In genomic region chr18:23365602-23366001, GRCh38 we compare ENCODE assay signal across 16 cellular contexts.
DNase-seq lines count a peak whose midpoint lies in the region; TF ChIP-seq lines count a peak whose summit lies in the region.
"Had no signal": no experiment of that assay in that cellular context is flagged by ENCODE, and none has a peak within 500 bp of the region (broad histone marks: within the 10 kb centered on the region; RNA-seq: fewer than 3 reads in every experiment).

No MANE protein-coding gene starts in this region.

- H3K4me1 Mint-ChIP-seq in nephron progenitor cell = no peaks in the 10 kb centered on the region
- H3K4me1 Mint-ChIP-seq in type B pancreatic cell (ENCODE audit: unreplicated experiment) = peaks cover 5% of the 10 kb centered on the region
- H3K4me1 Mint-ChIP-seq: naive thymus-derived CD4-positive, alpha-beta T cell had no signal

- no TSS peak for BruUV-seq in A673 (replicated peaks; lab: Mats Ljungman, UMichigan)

- no peak for TF ChIP-seq CTCF in A673 (conservative IDR thresholded peaks at IDR 0.05; ENCODE audit: low read depth, low read length)
- no peak for TF ChIP-seq CTCF in nephron progenitor cell (IDR thresholded peaks at IDR 0.05)
- no peak for TF ChIP-seq CTCF in type B pancreatic cell (conservative IDR thresholded peaks at IDR 0.05)

- H3K27me3 ChIP-seq in A673 (replicated peaks; ENCODE audit: insufficient read depth, low read depth, low read length, poor library complexity) = no peaks in the 10 kb centered on the region
- H3K27me3 ChIP-seq: stomach had no signal

- H3K36me3 ChIP-seq in A673 (ENCODE audit: insufficient read depth, low read length, poor library complexity, severe bottlenecking) = no peaks in the 10 kb centered on the region
- H3K36me3 ChIP-seq: stomach had no signal

- H3K4me1 ChIP-seq in A673 (ENCODE audit: insufficient read depth, low read length, poor library complexity, severe bottlenecking) = no peaks in the 10 kb centered on the region

- no peak overlapping the region for H3K4me3 ChIP-seq in A673 (ENCODE audit: low read depth, low read length, poor library complexity, severe bottlenecking)
- H3K4me3 ChIP-seq: stomach had no signal

- H3K9me3 Mint-ChIP-seq in nephron progenitor cell (peaks cover 4% of the 10 kb centered on the region), type B pancreatic cell (no peaks in the 10 kb centered on the region)
- H3K9me3 Mint-ChIP-seq: activated T-helper 1 cell treated with anti-CD3 and anti-CD28 coated beads, Interleukin-12 subunit alpha, Interleukin-12 subunit beta, Interleukin-2, Interleukin-4 antibody, amounts not matched to agents 30 ng/mL and 10 ng/mL and 1 ng/mL, durations not matched to agents 14 hours and 24 hours and 36 hours; naive thymus-derived CD4-positive, alpha-beta T cell had no signal

- DNase-seq in A673 (ENCODE audit: low spot score) (peak; percentile 47), M059J (ENCODE audit: low read depth) (peak; percentile 51), fibroblast of gingiva (ENCODE audit: low read depth) (peak; percentile 78), nephron progenitor cell (no peak), C1 segment of cervical spinal cord (lab: John Stamatoyannopoulos, UW) (no peak), T-helper 2 cell (no peak), pons (ENCODE audit: low spot score) (no peak), type B pancreatic cell (ENCODE audit: extremely low spot score, unreplicated experiment) (no peak)
- DNase-seq: activated CD4-positive, alpha-beta T cell treated with anti-CD3 and anti-CD28 coated beads, Interleukin-2, amount 50 U/mL, for 48 hours; amniotic stem cell; effector CD8-positive, alpha-beta T cell; naive thymus-derived CD4-positive, alpha-beta T cell; NCI-H2107; stomach; T1000 had no signal

- H3K4me3 Mint-ChIP-seq in nephron progenitor cell (no peak overlapping the region), type B pancreatic cell (no peak overlapping the region)
- H3K4me3 Mint-ChIP-seq: activated T-helper 1 cell treated with anti-CD3 and anti-CD28 coated beads, Interleukin-12 subunit alpha, Interleukin-12 subunit beta, Interleukin-2, Interleukin-4 antibody, amounts not matched to agents 30 ng/mL and 10 ng/mL and 1 ng/mL, durations not matched to agents 14 hours and 24 hours and 36 hours; naive thymus-derived CD4-positive, alpha-beta T cell had no signal

- no peaks in the 10 kb centered on the region for H3K27me3 Mint-ChIP-seq in nephron progenitor cell (ENCODE audit: low read depth, poor library complexity)
- no peaks in the 10 kb centered on the region for H3K27me3 Mint-ChIP-seq in type B pancreatic cell
- H3K27me3 Mint-ChIP-seq: naive thymus-derived CD4-positive, alpha-beta T cell had no signal

- CTCF ChIA-PET in A673 (lab: Charles Lee) = no interaction called here

- H3K36me3 Mint-ChIP-seq in nephron progenitor cell (ENCODE audit: low read depth) (peaks cover 10% of the 10 kb centered on the region), type B pancreatic cell (peaks cover 5% of the 10 kb centered on the region)

- intact Hi-C loops in A673 (cut with micrococcal nuclease; ENCODE audit: unreplicated experiment) = no loop called here

- peak overlapping the region; percentile 24 for H3K27ac Mint-ChIP-seq in nephron progenitor cell
- H3K27ac Mint-ChIP-seq in type B pancreatic cell = no peak overlapping the region
- H3K27ac Mint-ChIP-seq: naive thymus-derived CD4-positive, alpha-beta T cell had no signal

- no peak overlapping the region for H3K27ac ChIP-seq in A673 (ENCODE audit: low read depth, low read length, poor library complexity, severe bottlenecking)

- no peaks in the 10 kb centered on the region for H3K9me3 ChIP-seq in A673 (ENCODE audit: low read depth, low read length, poor library complexity, severe bottlenecking)
- H3K9me3 ChIP-seq: stomach had no signal

- POLR2A ChIA-PET in A673 (lab: Charles Lee; ENCODE audit: low non-redundant PET) = no interaction called here

Comparison
In these comparisons a context has a peak if more than half of its experiments do, and no peak if none do; other contexts are left out.
1. DNase-seq: peak in A673 (single experiment), M059J (single experiment) and fibroblast of gingiva (single experiment); none in nephron progenitor cell (single experiment), C1 segment of cervical spinal cord (0 of 14), T-helper 2 cell (0 of 5), pons (single experiment) and type B pancreatic cell (single experiment).